ENCODE assay signal across 19 cellular contexts in the genomic region with DNA sequence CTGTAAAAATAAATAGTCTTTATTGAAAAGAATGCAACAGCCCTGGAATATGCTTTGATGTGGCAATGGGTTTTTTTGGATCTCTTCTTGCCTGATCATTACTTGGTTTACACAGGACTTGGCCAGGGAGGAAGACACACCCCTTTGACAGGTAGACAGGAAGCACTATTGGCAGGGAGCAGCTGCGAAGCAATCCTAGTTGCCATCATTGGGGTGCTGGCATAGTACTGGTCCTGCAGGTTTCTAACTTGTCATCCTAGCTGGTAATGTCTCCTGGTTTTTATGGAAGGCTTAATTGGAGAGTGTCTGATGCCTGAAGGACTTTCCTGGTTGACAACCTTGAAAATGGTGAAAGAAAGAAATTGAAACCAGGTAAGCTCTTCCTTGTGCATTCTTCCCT.
DNase-seq lines count a peak whose midpoint lies in the region; ATAC-seq, FAIRE-seq and TF ChIP-seq lines count a peak whose summit lies in the region.
"Had no signal": no experiment of that assay in that cellular context is flagged by ENCODE, and none has a peak within 500 bp of the region (broad histone marks: within the 10 kb centered on the region; RNA-seq: fewer than 3 reads in every experiment).

No MANE protein-coding gene starts in this region.

- no peak overlapping the region for H3K27ac ChIP-seq in HCT116 (ENCODE audit: low read depth, low read length)
- peak overlapping the region; percentile 5 for H3K27ac ChIP-seq in RWPE2 (ENCODE audit: poor library complexity, severe bottlenecking)
- H3K27ac ChIP-seq in keratinocyte (ENCODE audit: control insufficient read depth, insufficient read depth, low read length): no peak overlapping the region
- H3K27ac ChIP-seq in dorsolateral prefrontal cortex: no peak overlapping the region
- H3K27ac ChIP-seq: heart right ventricle had no signal

- no peak for TF ChIP-seq RAD21 in HCT116 (IDR thresholded peaks at IDR 0.05; ENCODE audit: low read depth)

- H2AFZ ChIP-seq in HCT116 (ENCODE audit: low read depth, low read length, poor library complexity, severe bottlenecking): peak overlapping the region; percentile 13
- peak overlapping the region; percentile 72 for H2AFZ ChIP-seq in keratinocyte (ENCODE audit: control insufficient read depth, low read length)

- no peaks in the 10 kb centered on the region for H3K9me2 ChIP-seq in HCT116 (ENCODE audit: insufficient read depth)

- POLR2A ChIA-PET in HCT116 (lab: Charles Lee): interaction anchor here (3.0 kb wide), 1 partner anchor 9 kb away, joined by 17 read pairs; no protein-coding TSS in a partner anchor

- DNase-seq in DMS153 (lab: John Stamatoyannopoulos, UW) (peak; percentile 57), HCT116 (ENCODE audit: low read depth, low spot score) (no peak), RWPE2 (ENCODE audit: low spot score) (no peak), keratinocyte (ENCODE audit: low read depth, low spot score) (no peak), dorsolateral prefrontal cortex (no peak)
- DNase-seq in activated T-cell treated with anti-CD3 and anti-CD28 coated beads, Interleukin-2, amount 50 U/mL, for 48 hours: no peak
- DNase-seq: activated CD4-positive, alpha-beta T cell treated with anti-CD3 and anti-CD28 coated beads for 4 hours; cortex of kidney; HCEC 1CT; heart right ventricle; immature natural killer cell; MM.1S; NCI-H1436 treated with DMSO at 0.1 percent for 48 hours; Right ventricle myocardium superior; stimulated activated CD4-positive, alpha-beta T cell treated with anti-CD3 and anti-CD28 coated beads, Interleukin-12 subunit alpha, Interleukin-12 subunit beta, amount 100 ng/mL, for 4 hours; SW 1271 had no signal

- H3K27me3 ChIP-seq in HCT116 (ENCODE audit: insufficient read depth, low read length) (no peaks in the 10 kb centered on the region), RWPE2 (ENCODE audit: insufficient read depth, poor library complexity, severe bottlenecking) (no peaks in the 10 kb centered on the region), keratinocyte (ENCODE audit: control insufficient read depth, extremely low read depth, insufficient read depth, low read length) (no peaks in the 10 kb centered on the region), dorsolateral prefrontal cortex (no peaks in the 10 kb centered on the region)

- intact Hi-C loops in HCT116 (cut with micrococcal nuclease): no loop called here
- intact Hi-C loops in dorsolateral prefrontal cortex (cut with DNase I): no loop called here

- peak; percentile 69 for FAIRE-seq in keratinocyte (lab: Jason Lieb, UNC)
- FAIRE-seq: GM18507, TTC549 had no signal

- RAD21 ChIA-PET in HCT116 (lab: Charles Lee; ENCODE audit: low non-redundant PET in 1 of 2, low total read pairs in 2 of 2, uncharacterized antibody in 2 of 2, unreplicated experiment in 2 of 2): interaction anchor here in 1 of 2 experiments (0.6 kb wide), 1 partner anchor 107 kb away, joined by 3 read pairs; no protein-coding TSS in a partner anchor

- H3K79me2 ChIP-seq in HCT116 (ENCODE audit: insufficient read depth, low read length): no peaks in the 10 kb centered on the region
- H3K79me2 ChIP-seq in keratinocyte (ENCODE audit: control insufficient read depth, insufficient read depth, low read length): no peaks in the 10 kb centered on the region

- CTCF ChIA-PET in HCT116 (lab: Charles Lee): interaction anchor here (1.4 kb wide), 1 partner anchor 25 kb away, joined by 3 read pairs; no protein-coding TSS in a partner anchor

- ATAC-seq in HCT116: peak; percentile 32
- ATAC-seq in RWPE2 (ENCODE audit: low read depth): no peak
- ATAC-seq in HG02642 (IDR thresholded peaks at IDR 0.05; ENCODE audit: poor library complexity, unreplicated experiment): no peak
- ATAC-seq: heart right ventricle had no signal

- H4K20me1 ChIP-seq in HCT116 (ENCODE audit: insufficient read depth) (no peaks in the 10 kb centered on the region), keratinocyte (ENCODE audit: control insufficient read depth, extremely low read depth, insufficient read depth, low read length) (no peaks in the 10 kb centered on the region)

- H3K9me3 ChIP-seq in HCT116 (ENCODE audit: control insufficient read depth in 1 of 2, insufficient read depth in 1 of 2, low read depth in 1 of 2, low read length in 2 of 2) (no peaks in the 10 kb centered on the region), RWPE2 (ENCODE audit: severe bottlenecking) (no peaks in the 10 kb centered on the region), keratinocyte (ENCODE audit: control insufficient read depth, low read depth, low read length) (no peaks in the 10 kb centered on the region)
- H3K9me3 ChIP-seq: heart right ventricle had no signal

- H3K9ac ChIP-seq in HCT116 (ENCODE audit: low read length) (no peak overlapping the region), keratinocyte (ENCODE audit: control insufficient read depth, extremely low read depth, insufficient read depth, low read length) (no peak overlapping the region)

- dilution Hi-C loops in keratinocyte (cut with MboI; ENCODE audit: extremely low pct_ligation_motif_present, low sequenced_read_pairs): no loop called here

- H3K4me3 ChIP-seq in HCT116 (replicated peaks in 1 of 2; ENCODE audit: low read depth in 1 of 2, low read length in 2 of 2) (no peak overlapping the region), RWPE2 (ENCODE audit: severe bottlenecking) (no peak overlapping the region), keratinocyte (ENCODE audit: control insufficient read depth in 2 of 3, extremely low read depth in 1 of 3, insufficient read depth in 2 of 3, low read depth in 1 of 3, low read length in 3 of 3) (no peak overlapping the region), dorsolateral prefrontal cortex (no peak overlapping the region)
- H3K4me3 ChIP-seq: heart right ventricle had no signal

- no TSS peak for BruUV-seq in HCT116 (replicated peaks; lab: Mats Ljungman, UMichigan)

- TF ChIP-seq CTCF in HCT116 (IDR thresholded peaks at IDR 0.05 in 2 of 3, conservative IDR thresholded peaks at IDR 0.05 in 1 of 3; ENCODE audit: borderline replicate concordance in 1 of 3, insufficient read depth in 1 of 3, low read depth in 2 of 3, low read length in 2 of 3) (no peak), RWPE2 (IDR thresholded peaks at IDR 0.05; ENCODE audit: poor library complexity, severe bottlenecking) (no peak), keratinocyte (optimal IDR thresholded peaks at IDR 0.05 in 1 of 3, IDR thresholded peaks at IDR 0.05 in 1 of 3, conservative IDR thresholded peaks at IDR 0.05 in 1 of 3; ENCODE audit: extremely low read depth in 1 of 3, insufficient read depth in 2 of 3, low read length in 3 of 3) (no peak), dorsolateral prefrontal cortex (IDR thresholded peaks at IDR 0.05 in 54 of 56, conservative IDR thresholded peaks at IDR 0.05 in 2 of 56; ENCODE audit: low read depth in 1 of 56, partially characterized antibody in 56 of 56) (no peak)

- H3K36me3 ChIP-seq in HCT116 (ENCODE audit: control insufficient read depth in 1 of 2, insufficient read depth in 2 of 2, low read length in 2 of 2): no peaks in the 10 kb centered on the region
- no peaks in the 10 kb centered on the region for H3K36me3 ChIP-seq in RWPE2 (ENCODE audit: low read depth)
- H3K36me3 ChIP-seq in keratinocyte (ENCODE audit: control insufficient read depth in 2 of 2, extremely low read depth in 1 of 2, insufficient read depth in 2 of 2, low read length in 2 of 2): no peaks in the 10 kb centered on the region
- H3K36me3 ChIP-seq: heart right ventricle had no signal

- H3K4me2 ChIP-seq in HCT116 (ENCODE audit: low read length) (peak overlapping the region; percentile 44), keratinocyte (ENCODE audit: control insufficient read depth, extremely low read depth, insufficient read depth, low read depth, low read length) (peak overlapping the region; percentile 42)

- no peak for TF ChIP-seq POLR2A in HCT116 (IDR thresholded peaks at IDR 0.05; ENCODE audit: borderline replicate concordance, extremely low read depth, insufficient read depth, insufficient read length)

- no peaks in the 10 kb centered on the region for H3K9me1 ChIP-seq in keratinocyte (ENCODE audit: control insufficient read depth, extremely low read depth, insufficient read depth, low read length)

- H3K4me1 ChIP-seq in HCT116 (ENCODE audit: control insufficient read depth in 1 of 2, insufficient read depth in 2 of 2, low read length in 2 of 2): peaks cover 36 to 54% of the 10 kb centered on the region in 2 experiments
- H3K4me1 ChIP-seq in RWPE2 (ENCODE audit: insufficient read depth, poor library complexity, severe bottlenecking): peaks cover 37% of the 10 kb centered on the region
- peaks cover 50% of the 10 kb centered on the region for H3K4me1 ChIP-seq in keratinocyte (ENCODE audit: control insufficient read depth, extremely low read depth, insufficient read depth, low read length)

TF ChIP-seq in HCT116, 20 proteins besides CTCF, POLR2A, EP300 and RAD21:
- TF ChIP-seq YY1 (IDR thresholded peaks at IDR 0.05; ENCODE audit: extremely low read depth, insufficient replicate concordance, low read depth, low read length): no peak
- no peak for TF ChIP-seq ELF1 (IDR thresholded peaks at IDR 0.05; ENCODE audit: borderline replicate concordance, low read depth)
- TF ChIP-seq FOSL1 (IDR thresholded peaks at IDR 0.05; ENCODE audit: low read depth): no peak
- peak; percentile 29; the same call in 1 of the 2 replicates for TF ChIP-seq CBX3 (IDR thresholded peaks at IDR 0.05; ENCODE audit: low read depth)
- TF ChIP-seq EZH2 (IDR thresholded peaks at IDR 0.05): no peak
